1 cellular context compared by ENCODE assay signal in the genomic region with DNA sequence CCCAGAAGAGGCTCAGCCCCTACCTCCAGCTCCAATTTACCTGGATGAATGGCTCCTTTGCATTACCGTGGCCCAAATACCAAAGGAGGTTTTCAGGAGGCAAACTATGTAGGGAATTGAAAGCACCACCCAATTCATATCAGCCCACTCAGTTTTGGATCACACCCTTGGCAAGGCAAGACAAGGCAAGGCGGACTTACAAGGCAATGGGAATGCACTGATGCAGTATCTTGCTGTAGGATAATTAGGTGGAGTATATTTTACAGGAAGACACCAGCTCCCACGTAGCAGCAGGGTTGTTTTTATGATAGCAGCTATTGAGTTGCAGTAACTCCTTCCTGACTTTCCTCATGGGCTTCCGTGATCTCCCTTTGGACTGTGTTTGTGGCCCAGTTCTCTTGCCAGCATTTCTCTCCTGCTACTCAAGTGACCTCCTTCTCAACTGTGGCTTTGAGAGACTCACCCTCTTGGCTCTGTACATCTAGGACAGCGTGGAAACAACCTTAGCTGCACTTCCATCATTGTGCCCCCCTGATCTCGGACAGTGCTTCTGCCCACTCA.
A peak's percentile ranks its signal among the peaks of the same experiment; 100 is the strongest.
TF ChIP-seq lines count a peak whose summit lies in the region.

No MANE protein-coding gene starts in this region.

TF ChIP-seq in IMR-90, 13 proteins besides CTCF, POLR2A, EP300 and RAD21 (continued from another document):
- peak; percentile 46; the same call in 1 of the 2 replicates for TF ChIP-seq MAFK (IDR thresholded peaks at IDR 0.05; ENCODE audit: low read depth, low read length)
TF ChIP-seq in IMR-90: peak in this region for 1.
